ENCODE assay signal across 8 cellular contexts in genomic region chr20:49915118-49915379, GRCh38. TPM values are rescaled to one million over a fixed set of nuclear protein-coding genes. Genes with fewer than 3 reads are reported as not detected.
DNase-seq lines count a peak whose midpoint lies in the region; ATAC-seq and TF ChIP-seq lines count a peak whose summit lies in the region.

No MANE protein-coding gene starts in this region.

- intact Hi-C loops in left cardiac atrium (cut with DNase I): no loop called here

- H4K20me1 ChIP-seq in BLaER1 (peaks cover 52% of the 10 kb centered on the region), smooth muscle cell (ENCODE audit: low read depth) (peaks cover 47% of the 10 kb centered on the region)

- H3K79me2 ChIP-seq in smooth muscle cell (ENCODE audit: low read depth): peaks cover 53% of the 10 kb centered on the region

- POLR2A ChIA-PET in HEK293 (lab: Yijun Ruan, JAX): interaction anchor here (0.6 to 2.0 kb wide), 3 partner anchors 11 to 23 kb away, joined by 3 to 11 read pairs (median 3); partner anchors contain the start of gene RNF114

- WGBS in smooth muscle cell (ENCODE audit: low lambda C conversion rate): 3% methylated on average over 17 of the region's 23 CpGs

- peaks cover 25% of the 10 kb centered on the region for H3K4me1 ChIP-seq in BLaER1
- no peaks in the 10 kb centered on the region for H3K4me1 ChIP-seq in HEK293 (ENCODE audit: control insufficient read depth, insufficient read depth, low read length)
- H3K4me1 ChIP-seq in smooth muscle cell (ENCODE audit: low read depth): peaks cover 21% of the 10 kb centered on the region

- peaks cover 5% of the 10 kb centered on the region for H3F3A ChIP-seq in smooth muscle cell (ENCODE audit: low read depth)

- peak; percentile 46 for TF ChIP-seq CTCF in HEK293 (tag by site-specific recombination; IDR thresholded peaks at IDR 0.05)
- TF ChIP-seq CTCF in WI38 (IDR thresholded peaks at IDR 0.05; ENCODE audit: low read depth, low read length): no peak
- TF ChIP-seq CTCF in smooth muscle cell (IDR thresholded peaks at IDR 0.05; ENCODE audit: borderline replicate concordance, insufficient read depth, poor library complexity, severe bottlenecking): no peak

- H3K4me3 ChIP-seq in BLaER1 (peak overlapping the region; percentile 98), HEK293 (ENCODE audit: low read depth, low read length) (peak overlapping the region; percentile 99), WI38 (ENCODE audit: low read depth, low read length) (peak overlapping the region; percentile 92), smooth muscle cell (peak overlapping the region; percentile 94)

- H3K27me3 ChIP-seq in BLaER1 (no peaks in the 10 kb centered on the region), smooth muscle cell (ENCODE audit: low read depth) (no peaks in the 10 kb centered on the region)

- CTCF ChIA-PET in HEK293 (lab: Yijun Ruan, JAX): interaction anchor here (0.5 to 0.9 kb wide), 3 partner anchors 18 to 69 kb away, joined by 3 to 5 read pairs (median 4); no protein-coding TSS in a partner anchor

- peak overlapping the region; percentile 99 for H3K27ac ChIP-seq in BLaER1
- peak overlapping the region; percentile 99 for H3K27ac ChIP-seq in HEK293 (ENCODE audit: extremely low read depth, low read depth, low read length)
- peak overlapping the region; percentile 100 for H3K27ac ChIP-seq in smooth muscle cell (ENCODE audit: low read depth)

- H3K9me3 ChIP-seq in BLaER1 (no peaks in the 10 kb centered on the region), HEK293 (ENCODE audit: control insufficient read depth, insufficient read depth, low read depth, low read length) (no peaks in the 10 kb centered on the region), smooth muscle cell (replicated peaks; ENCODE audit: low read depth) (no peaks in the 10 kb centered on the region)

- peak overlapping the region; percentile 97 for H2AFZ ChIP-seq in smooth muscle cell (ENCODE audit: low read depth)

- H3K4me2 ChIP-seq in BLaER1: peak overlapping the region; percentile 99
- H3K4me2 ChIP-seq in smooth muscle cell: peak overlapping the region; percentile 95

- H3K9ac ChIP-seq in BLaER1: peak overlapping the region; percentile 96
- peak overlapping the region; percentile 100 for H3K9ac ChIP-seq in smooth muscle cell (ENCODE audit: low read depth)

- H3K36me3 ChIP-seq in BLaER1: peaks cover 25% of the 10 kb centered on the region
- H3K36me3 ChIP-seq in HEK293 (ENCODE audit: control insufficient read depth in 2 of 2, insufficient read depth in 1 of 2, low read length in 2 of 2): peaks cover 0 to 4% of the 10 kb centered on the region in 2 experiments; a peak in 1 of 3 replicates
- no peaks in the 10 kb centered on the region for H3K36me3 ChIP-seq in smooth muscle cell (ENCODE audit: low read depth)

- peak; percentile 18 to 37 for ATAC-seq in left cardiac atrium

- no peak for DNase-seq in left cardiac atrium
- DNase-seq in smooth muscle cell (lab: John Stamatoyannopoulos, UW; ENCODE audit: unreplicated experiment): no peak
- no peak for DNase-seq in ureter (ENCODE audit: low spot score)
- DNase-seq in GM03348 (ENCODE audit: low spot score): no peak
- DNase-seq in COLO829 (ENCODE audit: low spot score): no peak

TF ChIP-seq in HEK293, 187 proteins besides CTCF, POLR2A, EP300 and RAD21 (continues in another document):
- TF ChIP-seq ZNF792 (tag by site-specific recombination; IDR thresholded peaks at IDR 0.05) (no peak), ZNF501 (tag by site-specific recombination; IDR thresholded peaks at IDR 0.05) (no peak), ZNF76 (tag by site-specific recombination; IDR thresholded peaks at IDR 0.05; ENCODE audit: borderline replicate concordance, low read depth) (no peak), ZBTB10 (tag by site-specific recombination; IDR thresholded peaks at IDR 0.05) (peak; percentile 19; the same call in 1 of the 2 replicates), ZNF707 (tag by site-specific recombination; IDR thresholded peaks at IDR 0.05) (no peak), REST (tag by site-specific recombination; IDR thresholded peaks at IDR 0.05) (no peak), SCRT2 (tag by site-specific recombination; IDR thresholded peaks at IDR 0.05) (peak; percentile 71; the same call in 1 of the 2 replicates), ZNF843 (tag by site-specific recombination; IDR thresholded peaks at IDR 0.05) (no peak), ZNF692 (tag by site-specific recombination; IDR thresholded peaks at IDR 0.05) (peak; percentile 31; the same call in 1 of the 2 replicates), ZBTB20 (tag by site-specific recombination; IDR thresholded peaks at IDR 0.05) (peak; percentile 83), OSR2 (tag by site-specific recombination; IDR thresholded peaks at IDR 0.05) (no peak), ZFP69B (tag by site-specific recombination; IDR thresholded peaks at IDR 0.05) (no peak), ZNF660 (tag by site-specific recombination; IDR thresholded peaks at IDR 0.05) (no peak), ZNF23 (tag by site-specific recombination; IDR thresholded peaks at IDR 0.05; ENCODE audit: borderline replicate concordance) (no peak), ZNF404 (tag by site-specific recombination; IDR thresholded peaks at IDR 0.05) (no peak), ZNF488 (tag by site-specific recombination; IDR thresholded peaks at IDR 0.05) (no peak), ZSCAN16 (tag by site-specific recombination; IDR thresholded peaks at IDR 0.05) (no peak), ZNF239 (tag by site-specific recombination; IDR thresholded peaks at IDR 0.05) (no peak)

RNA-seq across cellular contexts. Expression of gene SPATA2, which starts 0.3 kb away (rescaled TPM):
- total RNA-seq in left cardiac atrium (1 to 10 TPM; 6.5 to 6.8 TPM), smooth muscle cell (3.3 and 3.9 TPM in 2 replicates), ureter (8.0 TPM)
- polyA plus RNA-seq in smooth muscle cell: 9.1 and 9.9 TPM in 2 replicates

RNA-seq across cellular contexts. Expression of gene RNF114, which starts 21.1 kb away (rescaled TPM):
- total RNA-seq in left cardiac atrium: 10 to 100 TPM; 44.5 to 48.7 TPM
- total RNA-seq in smooth muscle cell: 54.2 and 62.7 TPM in 2 replicates
- 80.5 and 87.2 TPM in 2 replicates for polyA plus RNA-seq in smooth muscle cell
- total RNA-seq in ureter: 68.7 TPM
